ENCODE assay signal across 20 cellular contexts in the genomic region with DNA sequence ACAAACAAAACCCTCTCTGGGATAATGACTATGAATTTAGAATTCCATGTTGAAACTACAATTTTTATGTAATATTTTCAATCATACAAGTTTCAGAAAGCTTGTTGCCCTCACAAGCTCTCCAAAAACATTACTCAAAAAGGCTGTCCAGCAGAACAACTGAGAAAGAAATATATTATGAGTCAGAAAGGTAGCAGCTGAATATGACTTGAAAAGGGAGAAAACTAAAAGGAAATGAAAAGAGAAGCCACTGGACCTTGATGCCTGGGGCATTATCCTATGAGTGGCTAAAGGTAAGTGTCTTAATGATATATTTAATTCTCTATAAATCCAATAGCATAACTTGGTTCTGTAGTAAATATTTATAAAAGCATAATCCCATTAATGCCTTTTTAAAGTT.
A peak's percentile ranks its signal among the peaks of the same experiment; 100 is the strongest.
DNase-seq lines count a peak whose midpoint lies in the region; ATAC-seq and TF ChIP-seq lines count a peak whose summit lies in the region.
"Had no signal": no experiment of that assay in that cellular context is flagged by ENCODE, and none has a peak within 500 bp of the region (broad histone marks: within the 10 kb centered on the region; RNA-seq: fewer than 3 reads in every experiment).

No MANE protein-coding gene starts in this region.

- DNase-seq in RWPE1 (ENCODE audit: low spot score) (no peak), D341Med (ENCODE audit: low spot score) (no peak)
- DNase-seq in CD8-positive, alpha-beta memory T cell = no peak
- DNase-seq: activated CD4-positive, alpha-beta T cell treated with anti-CD3 and anti-CD28 coated beads, Interleukin-2, amount 10 ng/mL, durations not matched to agents 24 days and 14 days; DMS 273 treated with DMSO at 0.1 percent for 48 hours; glutamatergic neuron; NCI-H1417 treated with DMSO at 0.1 percent for 48 hours; NCI-H526; retina; SHP77; T-cell had no signal

- H3K27ac Mint-ChIP-seq in CD8-positive, alpha-beta memory T cell = no peak overlapping the region
- H3K27ac Mint-ChIP-seq: activated CD4-positive, alpha-beta T cell treated with anti-CD3 and anti-CD28 coated beads, Interleukin-2, amount 10 ng/mL, durations not matched to agents 24 days and 14 days; activated T-helper 2 cell treated with anti-CD3 and anti-CD28 coated beads, Interferon-gamma antibody, Interleukin-2, Interleukin-4, amounts not matched to agents 10 μg/mL and 5 μg/mL and 100 μg/mL, durations not matched to agents 14 hours and 24 hours and 36 hours; brain; T-cell had no signal

- no peaks in the 10 kb centered on the region for H3K9me3 ChIP-seq in CD8-positive, alpha-beta memory T cell (ENCODE audit: low read length)
- H3K9me3 ChIP-seq: neutrophil had no signal

- no peak for TF ChIP-seq POLR2A in GM18505 (IDR thresholded peaks at IDR 0.05; ENCODE audit: borderline replicate concordance, extremely low read depth, insufficient read depth, insufficient read length)

- no peaks in the 10 kb centered on the region for H3K36me3 Mint-ChIP-seq in CD8-positive, alpha-beta memory T cell
- H3K36me3 Mint-ChIP-seq: brain, T-cell had no signal

- H3K27me3 Mint-ChIP-seq in CD8-positive, alpha-beta memory T cell = peaks cover 2 to 11% of the 10 kb centered on the region in 2 donors
- H3K27me3 Mint-ChIP-seq: activated CD4-positive, alpha-beta T cell treated with anti-CD3 and anti-CD28 coated beads, Interleukin-2, amount 10 ng/mL, durations not matched to agents 24 days and 14 days; brain had no signal

- H3K4me1 ChIP-seq in CD8-positive, alpha-beta memory T cell (ENCODE audit: insufficient read depth, low read length) = no peaks in the 10 kb centered on the region

- no peaks in the 10 kb centered on the region for H3K36me3 ChIP-seq in CD8-positive, alpha-beta memory T cell (ENCODE audit: insufficient read depth, low read length)
- H3K36me3 ChIP-seq: neutrophil had no signal

- CTCF ChIA-PET in RWPE1 (lab: Yijun Ruan, JAX) = interaction anchor here (0.6 to 1.5 kb wide), 3 partner anchors 10 to 34 kb away, joined by 3 to 5 read pairs (median 3); no protein-coding TSS in a partner anchor
- CTCF ChIA-PET in CD8-positive, alpha-beta memory T cell (lab: Charles Lee) = no interaction called here

- H3K4me1 Mint-ChIP-seq in CD8-positive, alpha-beta memory T cell = no peaks in the 10 kb centered on the region
- H3K4me1 Mint-ChIP-seq: activated CD4-positive, alpha-beta T cell treated with anti-CD3 and anti-CD28 coated beads, Interleukin-2, amount 10 ng/mL, durations not matched to agents 24 days and 14 days; T-cell had no signal

- H3K4me3 ChIP-seq in CD8-positive, alpha-beta memory T cell (ENCODE audit: low read length) = no peak overlapping the region

- H3K4me3 Mint-ChIP-seq in CD8-positive, alpha-beta memory T cell = no peak overlapping the region
- H3K4me3 Mint-ChIP-seq: activated CD4-positive, alpha-beta T cell treated with anti-CD3 and anti-CD28 coated beads, Interleukin-2, amount 10 ng/mL, durations not matched to agents 24 days and 14 days; brain; T-cell had no signal

- POLR2A ChIA-PET in RWPE1 (lab: Yijun Ruan, JAX; ENCODE audit: low non-redundant PET) = no interaction called here
- POLR2A ChIA-PET in CD8-positive, alpha-beta memory T cell (lab: Charles Lee) = no interaction called here

- H3K27me3 ChIP-seq in CD8-positive, alpha-beta memory T cell (ENCODE audit: insufficient read depth, low read length, poor library complexity, severe bottlenecking) = no peaks in the 10 kb centered on the region
- H3K27me3 ChIP-seq: neutrophil had no signal

- no peak for TF ChIP-seq CTCF in RWPE1 (conservative IDR thresholded peaks at IDR 0.05; ENCODE audit: low read depth)

- peak; percentile 86 for ATAC-seq in GM18505 (IDR thresholded peaks at IDR 0.05; ENCODE audit: unreplicated experiment)
- peak; percentile 62 for ATAC-seq in GM19452 (IDR thresholded peaks at IDR 0.05; ENCODE audit: unreplicated experiment)
- peak; percentile 64 for ATAC-seq in HG02938 (IDR thresholded peaks at IDR 0.05; ENCODE audit: unreplicated experiment)
- peak; percentile 40 for ATAC-seq in HG03469 (IDR thresholded peaks at IDR 0.05; ENCODE audit: unreplicated experiment)
- ATAC-seq in GM21723 (IDR thresholded peaks at IDR 0.05; ENCODE audit: unreplicated experiment) = no peak
- ATAC-seq: T-cell had no signal

- no peaks in the 10 kb centered on the region for H3K9me3 Mint-ChIP-seq in CD8-positive, alpha-beta memory T cell
- H3K9me3 Mint-ChIP-seq: activated CD4-positive, alpha-beta T cell treated with anti-CD3 and anti-CD28 coated beads, Interleukin-2, amount 10 ng/mL, durations not matched to agents 24 days and 14 days; activated T-helper 2 cell treated with anti-CD3 and anti-CD28 coated beads, Interferon-gamma antibody, Interleukin-2, Interleukin-4, amounts not matched to agents 10 μg/mL and 5 μg/mL and 100 μg/mL, durations not matched to agents 14 hours and 24 hours and 36 hours; brain; T-cell had no signal

- no peak overlapping the region for H3K27ac ChIP-seq in RWPE1
- no peak overlapping the region for H3K27ac ChIP-seq in CD8-positive, alpha-beta memory T cell (ENCODE audit: low read depth, low read length)
- H3K27ac ChIP-seq: C4-2B, neutrophil had no signal
